In genomic region chr20:10511166-10511506, GRCh38 we compare ENCODE assay signal across 8 cellular contexts.
DNase-seq lines count a peak whose midpoint lies in the region; ATAC-seq and TF ChIP-seq lines count a peak whose summit lies in the region.

No MANE protein-coding gene starts in this region.

- no peaks in the 10 kb centered on the region for H3K36me3 Mint-ChIP-seq in brain
- no peaks in the 10 kb centered on the region for H3K36me3 Mint-ChIP-seq in nephron progenitor cell (ENCODE audit: low read depth)

- ATAC-seq in GM18511 (IDR thresholded peaks at IDR 0.05; ENCODE audit: unreplicated experiment) (peak; percentile 30), HG03175 (IDR thresholded peaks at IDR 0.05; ENCODE audit: unreplicated experiment) (peak; percentile 7)

- H3K27me3 Mint-ChIP-seq in brain: no peaks in the 10 kb centered on the region
- H3K27me3 Mint-ChIP-seq in nephron progenitor cell (ENCODE audit: low read depth, poor library complexity): no peaks in the 10 kb centered on the region

- H3K9me3 Mint-ChIP-seq in brain (no peaks in the 10 kb centered on the region), nephron progenitor cell (no peaks in the 10 kb centered on the region)

- DNase-seq in nephron progenitor cell: no peak
- DNase-seq in foreskin melanocyte: no peak
- DNase-seq in stimulated activated CD4-positive, alpha-beta T cell treated with anti-CD3 and anti-CD28 coated beads, Interleukin-1b, Interleukin-23, amount 100 ng/mL, for 48 hours: no peak
- no peak for DNase-seq in LoVo (ENCODE audit: low spot score)
- no peak for DNase-seq in stimulated activated CD4-positive, alpha-beta T cell treated with anti-CD3 and anti-CD28 coated beads, Interleukin-4, amount 100 ng/mL, for 4 hours

- H3K27ac Mint-ChIP-seq in brain: peak overlapping the region; percentile 25 to 99 (median 80)
- peak overlapping the region; percentile 74 for H3K27ac Mint-ChIP-seq in nephron progenitor cell

- H3K4me1 Mint-ChIP-seq in brain: peaks cover 54% of the 10 kb centered on the region
- H3K4me1 Mint-ChIP-seq in nephron progenitor cell: peaks cover 46% of the 10 kb centered on the region

- TF ChIP-seq CTCF in brain (conservative IDR thresholded peaks at IDR 0.05): no peak
- TF ChIP-seq CTCF in nephron progenitor cell (IDR thresholded peaks at IDR 0.05): no peak

- H3K4me3 Mint-ChIP-seq in brain (peak overlapping the region in 3 of 5 experiments; percentile 9 to 21 (median 11)), nephron progenitor cell (no peak overlapping the region)
